In genomic region chr5:163565931-163566608, GRCh38 we compare ENCODE assay signal across 8 cellular contexts.
DNase-seq lines count a peak whose midpoint lies in the region; ATAC-seq and TF ChIP-seq lines count a peak whose summit lies in the region.

No MANE protein-coding gene starts in this region.

- POLR2A ChIA-PET in activated CD4-positive, alpha-beta T cell treated with anti-CD3 and anti-CD28 coated beads for 36 hours (lab: Charles Lee) = no interaction called here

- no peaks in the 10 kb centered on the region for H3K36me3 Mint-ChIP-seq in activated CD4-positive, alpha-beta T cell treated with anti-CD3 and anti-CD28 coated beads for 36 hours (ENCODE audit: low read depth)
- H3K36me3 Mint-ChIP-seq in T-helper 1 cell treated with Interleukin-12 subunit alpha and Interleukin-12 subunit beta and Interleukin-4 antibody, amounts not matched to agents 30 μg/mL and 1 μg/mL, for 36 hours (ENCODE audit: low read depth) = no peaks in the 10 kb centered on the region

- peaks cover 23% of the 10 kb centered on the region for H3K4me1 Mint-ChIP-seq in activated CD4-positive, alpha-beta T cell treated with anti-CD3 and anti-CD28 coated beads for 36 hours
- H3K4me1 Mint-ChIP-seq in T-helper 1 cell treated with Interleukin-12 subunit alpha and Interleukin-12 subunit beta and Interleukin-4 antibody, amounts not matched to agents 30 μg/mL and 1 μg/mL, for 36 hours (ENCODE audit: low read depth) = peaks cover 19% of the 10 kb centered on the region

- H3K4me1 ChIP-seq in left lung = peaks cover 13 to 15% of the 10 kb centered on the region in 2 donors

- no peaks in the 10 kb centered on the region for H3K9me3 Mint-ChIP-seq in activated CD4-positive, alpha-beta T cell treated with anti-CD3 and anti-CD28 coated beads for 36 hours (ENCODE audit: low read depth)
- H3K9me3 Mint-ChIP-seq in T-helper 1 cell treated with Interleukin-12 subunit alpha and Interleukin-12 subunit beta and Interleukin-4 antibody, amounts not matched to agents 30 μg/mL and 1 μg/mL, for 36 hours = no peaks in the 10 kb centered on the region

- H3K27me3 Mint-ChIP-seq in activated CD4-positive, alpha-beta T cell treated with anti-CD3 and anti-CD28 coated beads for 36 hours = peaks cover 59% of the 10 kb centered on the region
- H3K27me3 Mint-ChIP-seq in T-helper 1 cell treated with Interleukin-12 subunit alpha and Interleukin-12 subunit beta and Interleukin-4 antibody, amounts not matched to agents 30 μg/mL and 1 μg/mL, for 36 hours (ENCODE audit: low read depth) = peaks cover 65% of the 10 kb centered on the region

- DNase-seq in activated CD4-positive, alpha-beta T cell treated with anti-CD3 and anti-CD28 coated beads for 36 hours = peak; percentile 60
- DNase-seq in activated CD4-positive, alpha-beta T cell treated with anti-CD3 and anti-CD28 coated beads for 1 hour = no peak
- DNase-seq in central memory CD4-positive, alpha-beta T cell = peak; percentile 4
- DNase-seq in left lung (peak in 1 of 2 donors; percentile 84), NCI-H187 treated with DMSO at 0.1 percent for 48 hours (lab: John Stamatoyannopoulos, UW) (no peak)
- DNase-seq in stimulated activated CD4-positive, alpha-beta T cell treated with anti-CD3 and anti-CD28 coated beads, Interleukin-4, amount 100 ng/mL, for 4 hours = peak; percentile 2 to 3

- H3K4me3 Mint-ChIP-seq in activated CD4-positive, alpha-beta T cell treated with anti-CD3 and anti-CD28 coated beads for 36 hours = peak overlapping the region; percentile 60
- peak overlapping the region; percentile 75 for H3K4me3 Mint-ChIP-seq in T-helper 1 cell treated with Interleukin-12 subunit alpha and Interleukin-12 subunit beta and Interleukin-4 antibody, amounts not matched to agents 30 μg/mL and 1 μg/mL, for 36 hours

- peaks cover 18 to 47% of the 10 kb centered on the region in 2 donors for H3K27me3 ChIP-seq in left lung

- no peak overlapping the region for H3K27ac Mint-ChIP-seq in activated CD4-positive, alpha-beta T cell treated with anti-CD3 and anti-CD28 coated beads for 36 hours
- H3K27ac Mint-ChIP-seq in T-helper 1 cell treated with Interleukin-12 subunit alpha and Interleukin-12 subunit beta and Interleukin-4 antibody, amounts not matched to agents 30 μg/mL and 1 μg/mL, for 36 hours = no peak overlapping the region

- TF ChIP-seq CTCF in left lung (IDR thresholded peaks at IDR 0.05) = no peak

- no peaks in the 10 kb centered on the region for H3K9me3 ChIP-seq in left lung

- intact Hi-C loops in activated CD4-positive, alpha-beta T cell treated with anti-CD3 and anti-CD28 coated beads for 36 hours (cut with DNase I, micrococcal nuclease) = loop anchor here (5.0 to 10.0 kb wide), 2 partner anchors 129 to 1106 kb away; no protein-coding TSS in a partner anchor
- intact Hi-C loops in left lung (cut with DNase I) = loop anchor here in 1 of 2 donors (10.0 kb wide), 1 partner anchor 939 kb away; no protein-coding TSS in a partner anchor

- peak overlapping the region; percentile 6 to 19 for H3K4me3 ChIP-seq in left lung

- CTCF ChIA-PET in activated CD4-positive, alpha-beta T cell treated with anti-CD3 and anti-CD28 coated beads for 36 hours (lab: Charles Lee) = interaction anchor here (0.7 to 2.9 kb wide), 6 partner anchors 14 to 937 kb away, joined by 3 to 21 read pairs (median 4); no protein-coding TSS in a partner anchor

- no peaks in the 10 kb centered on the region for H3K36me3 ChIP-seq in left lung

- ATAC-seq in activated CD4-positive, alpha-beta T cell treated with anti-CD3 and anti-CD28 coated beads for 36 hours = peak; percentile 90
- ATAC-seq in HG02938 (IDR thresholded peaks at IDR 0.05; ENCODE audit: unreplicated experiment) = peak; percentile 68
- ATAC-seq in left lung = peak; percentile 60

- H3K27ac ChIP-seq in left lung = no peak overlapping the region

Comparison
In these comparisons a context has a peak if more than half of its experiments do, and no peak if none do; other contexts are left out.
1. DNase-seq: peak in activated CD4-positive, alpha-beta T cell treated with anti-CD3 and anti-CD28 coated beads for 36 hours (single experiment), central memory CD4-positive, alpha-beta T cell (single experiment) and stimulated activated CD4-positive, alpha-beta T cell treated with anti-CD3 and anti-CD28 coated beads, Interleukin-4, amount 100 ng/mL, for 4 hours (2 of 2); none in activated CD4-positive, alpha-beta T cell treated with anti-CD3 and anti-CD28 coated beads for 1 hour (single experiment) and NCI-H187 treated with DMSO at 0.1 percent for 48 hours (single experiment).
2. Peak in every context shown above with its lines, with median percentiles within 50 percentile points of each other: ATAC-seq.